ENCODE assay signal across 8 cellular contexts in genomic region chrX:155215443-155216178, GRCh38. TPM values are rescaled to one million over a fixed set of nuclear protein-coding genes. Genes with fewer than 3 reads are reported as not detected.
A peak's percentile ranks its signal among the peaks of the same experiment; 100 is the strongest.
DNase-seq lines count a peak whose midpoint lies in the region; ATAC-seq and TF ChIP-seq lines count a peak whose summit lies in the region.

No MANE protein-coding gene starts in this region.

- no peaks in the 10 kb centered on the region for H3F3A ChIP-seq in DOHH2 (ENCODE audit: control insufficient read depth, insufficient read depth)

- peak overlapping the region; percentile 93 for H3K4me3 ChIP-seq in DOHH2 (ENCODE audit: low read length)
- H3K4me3 ChIP-seq in body of pancreas, result no peak overlapping the region
- peak overlapping the region; percentile 90 to 96 (median 93) for H3K4me3 ChIP-seq in liver (ENCODE audit: low read depth in 1 of 3, low read length in 3 of 3)
- H3K4me3 ChIP-seq in thymus (ENCODE audit: low read length), result peak overlapping the region; percentile 81

- H3K4me1 ChIP-seq in DOHH2 (ENCODE audit: control insufficient read depth, low read length) (peaks cover 22% of the 10 kb centered on the region), body of pancreas (peaks cover 12% of the 10 kb centered on the region), liver (ENCODE audit: control insufficient read depth in 4 of 4, insufficient read depth in 4 of 4, low read length in 3 of 4) (peaks cover 3 to 12% (median 3%) of the 10 kb centered on the region in 4 donors), thymus (ENCODE audit: control insufficient read depth, insufficient read depth, low read length) (peaks cover 3% of the 10 kb centered on the region)

- no peak for TF ChIP-seq POLR2A in body of pancreas (IDR thresholded peaks at IDR 0.05)

- H3K27ac ChIP-seq in DOHH2 (ENCODE audit: low read depth, low read length) (peak overlapping the region; percentile 28; the same call in 1 of the 2 replicates), body of pancreas (peak overlapping the region; percentile 54 to 88 (median 85)), liver (ENCODE audit: low read depth in 1 of 2, low read length in 2 of 2) (peak overlapping the region; percentile 28 to 56), thymus (ENCODE audit: low read depth) (no peak overlapping the region)

- peak overlapping the region; percentile 65 for H3K4me2 ChIP-seq in DOHH2 (ENCODE audit: low read length)

- 33 to 47% methylated on average over 10 to 15 of the region's 15 CpGs for WGBS in body of pancreas, 2 donors
- 39% methylated on average over 15 of the region's 15 CpGs for WGBS in liver
- WGBS in thymus, result 42% methylated on average over 15 of the region's 15 CpGs

- H3K27me3 ChIP-seq in DOHH2 (ENCODE audit: control insufficient read depth, low read length) (no peaks in the 10 kb centered on the region), body of pancreas (no peaks in the 10 kb centered on the region), liver (ENCODE audit: control insufficient read depth in 4 of 4, insufficient read depth in 4 of 4, low read length in 3 of 4) (no peaks in the 10 kb centered on the region), thymus (ENCODE audit: control insufficient read depth, insufficient read depth) (no peaks in the 10 kb centered on the region)

- intact Hi-C loops in body of pancreas (cut with DNase I), result no loop called here

- H3K79me2 ChIP-seq in DOHH2 (ENCODE audit: control insufficient read depth, low read length), result peaks cover 42% of the 10 kb centered on the region

- no peak overlapping the region for H3K9ac ChIP-seq in liver (ENCODE audit: low read depth in 1 of 2, low read length in 2 of 2)

- no peaks in the 10 kb centered on the region for H3K9me2 ChIP-seq in DOHH2 (replicated peaks; ENCODE audit: control insufficient read depth, low read length)

- TF ChIP-seq CTCF in DOHH2 (IDR thresholded peaks at IDR 0.05; ENCODE audit: low read depth, low read length, poor library complexity, severe bottlenecking) (no peak), body of pancreas (IDR thresholded peaks at IDR 0.05) (no peak), liver (IDR thresholded peaks at IDR 0.05; ENCODE audit: low read depth, low read length, missing input control) (no peak)

- H3K36me3 ChIP-seq in DOHH2 (ENCODE audit: control insufficient read depth, low read length), result peaks cover 11% of the 10 kb centered on the region
- no peaks in the 10 kb centered on the region for H3K36me3 ChIP-seq in body of pancreas (replicated peaks in 1 of 2; ENCODE audit: insufficient read depth in 1 of 2, low read depth in 2 of 2)
- H3K36me3 ChIP-seq in liver (ENCODE audit: control insufficient read depth in 4 of 4, insufficient read depth in 3 of 4, low read depth in 1 of 4, low read length in 3 of 4), result no peaks in the 10 kb centered on the region
- H3K36me3 ChIP-seq in thymus (ENCODE audit: control insufficient read depth, insufficient read depth), result no peaks in the 10 kb centered on the region

- no peak for TF ChIP-seq RAD21 in liver (IDR thresholded peaks at IDR 0.05)

- DNase-seq in body of pancreas (no peak), occipital lobe (lab: John Stamatoyannopoulos, UW) (no peak), NCI-H2029 treated with DMSO at 0.1 percent for 48 hours (lab: John Stamatoyannopoulos, UW) (no peak)

- ATAC-seq in GM21381 (IDR thresholded peaks at IDR 0.05; ENCODE audit: unreplicated experiment) (peak; percentile 31), HG03565 (IDR thresholded peaks at IDR 0.05; ENCODE audit: unreplicated experiment) (peak; percentile 6), body of pancreas (peak; percentile 24)

- no peaks in the 10 kb centered on the region for H4K20me1 ChIP-seq in DOHH2 (ENCODE audit: control insufficient read depth, insufficient read depth, low read depth, low read length)

- no peaks in the 10 kb centered on the region for H3K9me3 ChIP-seq in DOHH2 (ENCODE audit: control insufficient read depth, insufficient read depth, low read length)
- no peaks in the 10 kb centered on the region for H3K9me3 ChIP-seq in body of pancreas
- H3K9me3 ChIP-seq in liver (ENCODE audit: control insufficient read depth in 4 of 4, low read length in 3 of 4), result no peaks in the 10 kb centered on the region
- no peaks in the 10 kb centered on the region for H3K9me3 ChIP-seq in thymus (ENCODE audit: control insufficient read depth)

TF ChIP-seq in liver, 16 proteins besides CTCF, POLR2A, EP300 and RAD21:
- no peak for TF ChIP-seq NR2F2 (IDR thresholded peaks at IDR 0.05)
- TF ChIP-seq FOXA2 (IDR thresholded peaks at IDR 0.05), result no peak
- no peak for TF ChIP-seq FOXA1 (IDR thresholded peaks at IDR 0.05)

RNA-seq across cellular contexts. Expression of gene VBP1, which starts 0.6 kb away (rescaled TPM):
- total RNA-seq in body of pancreas (10 to 100 TPM; 10.5 to 17.9 TPM), liver (10 to 100 TPM; 15.1 to 40.7 TPM), occipital lobe (107 TPM)
- polyA plus RNA-seq in liver (10 to 100 TPM; 16.3 to 16.9 TPM), thymus (61.1 TPM)

RNA-seq across cellular contexts. Expression of gene RAB39B, which starts 48.7 kb away (rescaled TPM):
- total RNA-seq in body of pancreas, result 1 to 10 TPM in 1 of 2 donors, not detected in 1; 1.8 TPM
- total RNA-seq in liver, result under 1 TPM; 0.17 to 0.75 TPM
- under 1 TPM in 1 of 2 donors, not detected in 1; 0.07 TPM for polyA plus RNA-seq in liver
- polyA plus RNA-seq in thymus, result 8.1 TPM
- 28.2 TPM for total RNA-seq in occipital lobe

Comparison
In these comparisons a context has a peak if more than half of its experiments do, and no peak if none do; other contexts are left out.
1. H3K4me3 ChIP-seq: peak in DOHH2 (single experiment), liver (3 of 3) and thymus (single experiment); none in body of pancreas (0 of 2).
2. RNA of gene RAB39B, which starts 48.7 kb away (total RNA-seq): 28.2 TPM in occipital lobe (single experiment); 1.8 TPM in body of pancreas and 0.17 to 0.75 TPM in liver; every median in the first group is over 10 times any median in the second.
3. Peak in every context shown above with its lines, with median percentiles within 50 percentile points of each other: ATAC-seq.